12 cellular contexts compared by ENCODE assay signal in the genomic region with DNA sequence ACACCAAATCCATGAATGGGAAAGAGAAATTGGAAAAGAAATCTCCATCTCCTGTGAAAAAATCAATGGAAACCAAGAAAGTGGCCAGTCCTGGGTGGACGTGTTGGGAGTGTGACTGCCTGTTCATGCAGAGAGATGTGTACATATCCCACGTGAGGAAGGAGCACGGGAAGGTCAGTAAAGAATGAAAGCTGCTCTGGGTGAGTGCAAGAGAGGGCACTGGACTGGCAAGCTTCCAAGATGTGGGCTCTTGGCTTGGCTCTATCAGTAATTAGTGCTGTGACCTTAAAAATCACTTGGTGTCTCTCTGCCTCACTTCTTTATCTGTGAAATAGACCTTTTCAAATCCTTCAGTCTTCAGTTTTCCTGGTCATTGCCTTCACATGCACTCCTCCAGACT.
A peak's percentile ranks its signal among the peaks of the same experiment; 100 is the strongest.
DNase-seq lines count a peak whose midpoint lies in the region; TF ChIP-seq lines count a peak whose summit lies in the region.
"Had no signal": no experiment of that assay in that cellular context is flagged by ENCODE, and none has a peak within 500 bp of the region (broad histone marks: within the 10 kb centered on the region; RNA-seq: fewer than 3 reads in every experiment).

No MANE protein-coding gene starts in this region.

- no peak for TF ChIP-seq CTCF in VCaP (conservative IDR thresholded peaks at IDR 0.05)
- no peak for TF ChIP-seq CTCF in liver (IDR thresholded peaks at IDR 0.05; ENCODE audit: low read depth, low read length, missing input control)

- no peak overlapping the region for H3K9ac ChIP-seq in liver (ENCODE audit: low read depth in 1 of 2, low read length in 2 of 2)

- intact Hi-C loops in CD4-positive, alpha-beta memory T cell (cut with micrococcal nuclease): no loop called here

- DNase-seq in Caki2 (ENCODE audit: low read depth) (peak; percentile 41), NCI-H1417 (lab: John Stamatoyannopoulos, UW) (peak in 2 of 3 experiments; percentile 45 to 84), pons (ENCODE audit: low spot score) (no peak), HT-29 (ENCODE audit: low spot score) (no peak)
- DNase-seq in CD4-positive, alpha-beta memory T cell: no peak
- no peak for DNase-seq in activated T-cell treated with anti-CD3 and anti-CD28 coated beads, Interleukin-2, amount 50 U/mL, for 1 hour
- DNase-seq: activated CD4-positive, alpha-beta T cell treated with anti-CD3 and anti-CD28 coated beads, Interleukin-2, amount 10 ng/mL, durations not matched to agents 24 days and 14 days; MM.1S; mucosa of descending colon had no signal

- no peak overlapping the region for H3K4me3 Mint-ChIP-seq in CD4-positive, alpha-beta memory T cell
- H3K4me3 Mint-ChIP-seq: activated CD4-positive, alpha-beta T cell treated with anti-CD3 and anti-CD28 coated beads, Interleukin-2, amount 10 ng/mL, durations not matched to agents 24 days and 14 days; activated naive CD4-positive, alpha-beta T cell treated with anti-CD3 and anti-CD28 coated beads, Interleukin-2, amount 50 U/mL, for 24 hours had no signal

- peaks cover 0 to 5% of the 10 kb centered on the region in 2 donors for H3K27me3 Mint-ChIP-seq in CD4-positive, alpha-beta memory T cell

- peak in 1 of 2 donors; percentile 26 for TF ChIP-seq RAD21 in liver (IDR thresholded peaks at IDR 0.05)

- no peaks in the 10 kb centered on the region for H3K27me3 ChIP-seq in liver (ENCODE audit: control insufficient read depth in 4 of 4, insufficient read depth in 4 of 4, low read length in 3 of 4)
- no peaks in the 10 kb centered on the region for H3K27me3 ChIP-seq in CD4-positive, alpha-beta memory T cell (ENCODE audit: insufficient read depth, low read length)

- no peaks in the 10 kb centered on the region for H3K9me3 Mint-ChIP-seq in CD4-positive, alpha-beta memory T cell
- H3K9me3 Mint-ChIP-seq: activated CD4-positive, alpha-beta T cell treated with anti-CD3 and anti-CD28 coated beads, Interleukin-2, amount 10 ng/mL, durations not matched to agents 24 days and 14 days; activated naive CD4-positive, alpha-beta T cell treated with anti-CD3 and anti-CD28 coated beads, Interleukin-2, amount 50 U/mL, for 24 hours had no signal

- no peaks in the 10 kb centered on the region for H3K4me1 Mint-ChIP-seq in CD4-positive, alpha-beta memory T cell
- H3K4me1 Mint-ChIP-seq: activated CD4-positive, alpha-beta T cell treated with anti-CD3 and anti-CD28 coated beads, Interleukin-2, amount 10 ng/mL, durations not matched to agents 24 days and 14 days; activated naive CD4-positive, alpha-beta T cell treated with anti-CD3 and anti-CD28 coated beads, Interleukin-2, amount 50 U/mL, for 24 hours had no signal

- H3K4me1 ChIP-seq in liver (ENCODE audit: control insufficient read depth in 4 of 4, insufficient read depth in 4 of 4, low read length in 3 of 4): peaks cover 0 to 16% (median 9%) of the 10 kb centered on the region in 4 donors
- H3K4me1 ChIP-seq in CD4-positive, alpha-beta memory T cell (ENCODE audit: insufficient read depth, low read length): no peaks in the 10 kb centered on the region

- in situ Hi-C loops in Caki2 (cut with HindIII; ENCODE audit: low pct_unique_long_range_greater_than_20kb, low sequenced_read_pairs): no loop called here

- H3K4me3 ChIP-seq in liver (ENCODE audit: low read depth in 1 of 3, low read length in 3 of 3): no peak overlapping the region
- no peak overlapping the region for H3K4me3 ChIP-seq in CD4-positive, alpha-beta memory T cell (ENCODE audit: low read length in 2 of 2)
- H3K4me3 ChIP-seq: mucosa of descending colon had no signal

- H3K36me3 ChIP-seq in liver (ENCODE audit: control insufficient read depth in 4 of 4, insufficient read depth in 3 of 4, low read depth in 1 of 4, low read length in 3 of 4): peaks cover 0 to 3% (median 0%) of the 10 kb centered on the region in 4 donors
- H3K36me3 ChIP-seq in CD4-positive, alpha-beta memory T cell (ENCODE audit: insufficient read depth, low read length): no peaks in the 10 kb centered on the region

- peak overlapping the region; percentile 78 for H3K27ac ChIP-seq in VCaP
- no peak overlapping the region for H3K27ac ChIP-seq in liver (ENCODE audit: low read depth in 1 of 2, low read length in 2 of 2)
- H3K27ac ChIP-seq in CD4-positive, alpha-beta memory T cell (ENCODE audit: low read depth, low read length): no peak overlapping the region

- CTCF ChIA-PET in CD4-positive, alpha-beta memory T cell (lab: Charles Lee; ENCODE audit: partially characterized antibody): no interaction called here

- H3K9me3 ChIP-seq in liver (ENCODE audit: control insufficient read depth in 4 of 4, low read length in 3 of 4): no peaks in the 10 kb centered on the region
- H3K9me3 ChIP-seq in CD4-positive, alpha-beta memory T cell (ENCODE audit: control insufficient read depth in 1 of 2, low read length in 2 of 2): no peaks in the 10 kb centered on the region
- H3K9me3 ChIP-seq: mucosa of descending colon had no signal

- no peak overlapping the region for H3K27ac Mint-ChIP-seq in CD4-positive, alpha-beta memory T cell
- H3K27ac Mint-ChIP-seq: activated CD4-positive, alpha-beta T cell treated with anti-CD3 and anti-CD28 coated beads, Interleukin-2, amount 10 ng/mL, durations not matched to agents 24 days and 14 days; activated naive CD4-positive, alpha-beta T cell treated with anti-CD3 and anti-CD28 coated beads, Interleukin-2, amount 50 U/mL, for 24 hours had no signal

- POLR2A ChIA-PET in CD4-positive, alpha-beta memory T cell (lab: Charles Lee; ENCODE audit: partially characterized antibody): no interaction called here

- no peaks in the 10 kb centered on the region for H3K36me3 Mint-ChIP-seq in CD4-positive, alpha-beta memory T cell
- H3K36me3 Mint-ChIP-seq: activated naive CD4-positive, alpha-beta T cell treated with anti-CD3 and anti-CD28 coated beads, Interleukin-2, amount 50 U/mL, for 24 hours had no signal

- 9% methylated on average over 3 of the region's 3 CpGs for WGBS in liver

TF ChIP-seq in liver, 16 proteins besides CTCF, POLR2A, EP300 and RAD21:
- TF ChIP-seq RXRA (IDR thresholded peaks at IDR 0.05) (peak; percentile 80 to 86), TAF1 (conservative IDR thresholded peaks at IDR 0.05) (no peak), HNF4A (conservative IDR thresholded peaks at IDR 0.05) (peak in 1 of 2 donors; percentile 33), EGR1 (IDR thresholded peaks at IDR 0.05; ENCODE audit: low read depth in 2 of 2) (no peak), YY1 (IDR thresholded peaks at IDR 0.05) (no peak), FOXA2 (IDR thresholded peaks at IDR 0.05) (peak; percentile 73)
- TF ChIP-seq, protein P1, sequence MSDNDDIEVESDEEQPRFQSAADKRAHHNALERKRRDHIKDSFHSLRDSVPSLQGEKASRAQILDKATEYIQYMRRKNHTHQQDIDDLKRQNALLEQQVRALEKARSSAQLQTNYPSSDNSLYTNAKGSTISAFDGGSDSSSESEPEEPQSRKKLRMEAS (IDR thresholded peaks at IDR 0.05): peak; percentile 32
- TF ChIP-seq, protein P2, sequence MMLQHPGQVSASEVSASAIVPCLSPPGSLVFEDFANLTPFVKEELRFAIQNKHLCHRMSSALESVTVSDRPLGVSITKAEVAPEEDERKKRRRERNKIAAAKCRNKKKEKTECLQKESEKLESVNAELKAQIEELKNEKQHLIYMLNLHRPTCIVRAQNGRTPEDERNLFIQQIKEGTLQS (IDR thresholded peaks at IDR 0.05): no peak

Comparison
In these comparisons a context has a peak if more than half of its experiments do, and no peak if none do; other contexts are left out.
1. DNase-seq: peak in Caki2 (single experiment) and NCI-H1417 (2 of 3); none in pons (single experiment), CD4-positive, alpha-beta memory T cell (0 of 5), HT-29 (single experiment) and activated T-cell treated with anti-CD3 and anti-CD28 coated beads, Interleukin-2, amount 50 U/mL, for 1 hour (single experiment).